In genomic region chr22:42805998-42806481, GRCh38 we compare ENCODE assay signal across 1 cellular context.
TF ChIP-seq lines count a peak whose summit lies in the region.

No MANE protein-coding gene starts in this region.

TF ChIP-seq in endothelial cell of umbilical vein, 7 proteins besides CTCF, POLR2A, EP300 and RAD21:
- TF ChIP-seq JUN (IDR thresholded peaks at IDR 0.05; ENCODE audit: borderline replicate concordance, insufficient read depth, insufficient read length, low read depth), result no peak
- no peak for TF ChIP-seq EZH2 (IDR thresholded peaks at IDR 0.05; ENCODE audit: borderline replicate concordance, low read depth, low read length, severe bottlenecking)
- no peak for TF ChIP-seq MYC (IDR thresholded peaks at IDR 0.05; ENCODE audit: low read depth, low read length)
- TF ChIP-seq GATA2 (IDR thresholded peaks at IDR 0.05; ENCODE audit: insufficient read depth, insufficient read length, low read depth, low read length), result no peak
- TF ChIP-seq POLR2AphosphoS5 (IDR thresholded peaks at IDR 0.05; ENCODE audit: insufficient read depth, low read depth, low read length), result no peak
